22 cellular contexts compared by ENCODE assay signal in genomic region chr1:55639051-55639450, GRCh38.
DNase-seq lines count a peak whose midpoint lies in the region; ATAC-seq, FAIRE-seq and TF ChIP-seq lines count a peak whose summit lies in the region.
"Had no signal": no experiment of that assay in that cellular context is flagged by ENCODE, and none has a peak within 500 bp of the region (broad histone marks: within the 10 kb centered on the region; RNA-seq: fewer than 3 reads in every experiment).

No MANE protein-coding gene starts in this region.

- TF ChIP-seq CTCF in C4-2B (conservative IDR thresholded peaks at IDR 0.05) = no peak
- TF ChIP-seq CTCF in mucosa of descending colon (IDR thresholded peaks at IDR 0.05) = no peak

- peak; percentile 22 for DNase-seq in LoVo (ENCODE audit: low spot score)
- no peak for DNase-seq in epithelial cell of prostate (ENCODE audit: low read depth, low spot score)
- peak in 1 of 3 donors; percentile 12 for DNase-seq in mucosa of descending colon
- no peak for DNase-seq in GM12891 (ENCODE audit: insufficient read length, low spot score)
- DNase-seq in activated CD8-positive, alpha-beta memory T cell treated with anti-CD3 and anti-CD28 coated beads, Interleukin-2, amount 50 U/mL, for 48 hours = no peak
- DNase-seq in Kasumi-1 (lab: John Stamatoyannopoulos, UW) = no peak
- DNase-seq: EL, GF-D8, Karpas-422, MM.1S, NCI-H1092, NCI-H1436 treated with DMSO at 0.1 percent for 48 hours, NCI-H1930, NCI-H510A treated with DMSO at 0.1 percent for 48 hours, NCI-H82 had no signal

- peak overlapping the region; percentile 37; the same call in 1 of the 2 replicates for H3K27ac ChIP-seq in C4-2B
- H3K27ac ChIP-seq in epithelial cell of prostate = peak overlapping the region; percentile 23
- H3K27ac ChIP-seq: SJSA1 had no signal

- H3K9me3 ChIP-seq in mucosa of descending colon = no peaks in the 10 kb centered on the region
- H3K9me3 ChIP-seq: SJSA1 had no signal

- no peaks in the 10 kb centered on the region for H3K36me3 ChIP-seq in mucosa of descending colon (ENCODE audit: low read depth)
- H3K36me3 ChIP-seq: SJSA1 had no signal

- FAIRE-seq in GM12891 (lab: Jason Lieb, UNC) = no peak
- FAIRE-seq: A204.1, GM19239, H1 had no signal

- ATAC-seq in mucosa of descending colon = peak; percentile 86
- ATAC-seq: HCT116, Right ventricle myocardium inferior had no signal

- no peaks in the 10 kb centered on the region for H3K4me1 ChIP-seq in mucosa of descending colon (ENCODE audit: low read depth)

- H3K4me3 ChIP-seq in mucosa of descending colon = no peak overlapping the region
- H3K4me3 ChIP-seq: SJSA1 had no signal

- no peak for TF ChIP-seq POLR2A in GM12891 (IDR thresholded peaks at IDR 0.05; ENCODE audit: low read depth, low read length)

- intact Hi-C loops in mucosa of descending colon (cut with DNase I, micrococcal nuclease) = no loop called here

TF ChIP-seq in GM12891, 5 proteins besides CTCF, POLR2A, EP300 and RAD21:
- no peak for TF ChIP-seq POLR2AphosphoS5 (IDR thresholded peaks at IDR 0.05; ENCODE audit: low read depth, low read length)
- no peak for TF ChIP-seq TAF1 (IDR thresholded peaks at IDR 0.05; ENCODE audit: low read depth, low read length)
- no peak for TF ChIP-seq SPI1 (IDR thresholded peaks at IDR 0.05; ENCODE audit: low read depth, low read length)
TF ChIP-seq in GM12891: peak in this region for 0.
